In the genomic region with DNA sequence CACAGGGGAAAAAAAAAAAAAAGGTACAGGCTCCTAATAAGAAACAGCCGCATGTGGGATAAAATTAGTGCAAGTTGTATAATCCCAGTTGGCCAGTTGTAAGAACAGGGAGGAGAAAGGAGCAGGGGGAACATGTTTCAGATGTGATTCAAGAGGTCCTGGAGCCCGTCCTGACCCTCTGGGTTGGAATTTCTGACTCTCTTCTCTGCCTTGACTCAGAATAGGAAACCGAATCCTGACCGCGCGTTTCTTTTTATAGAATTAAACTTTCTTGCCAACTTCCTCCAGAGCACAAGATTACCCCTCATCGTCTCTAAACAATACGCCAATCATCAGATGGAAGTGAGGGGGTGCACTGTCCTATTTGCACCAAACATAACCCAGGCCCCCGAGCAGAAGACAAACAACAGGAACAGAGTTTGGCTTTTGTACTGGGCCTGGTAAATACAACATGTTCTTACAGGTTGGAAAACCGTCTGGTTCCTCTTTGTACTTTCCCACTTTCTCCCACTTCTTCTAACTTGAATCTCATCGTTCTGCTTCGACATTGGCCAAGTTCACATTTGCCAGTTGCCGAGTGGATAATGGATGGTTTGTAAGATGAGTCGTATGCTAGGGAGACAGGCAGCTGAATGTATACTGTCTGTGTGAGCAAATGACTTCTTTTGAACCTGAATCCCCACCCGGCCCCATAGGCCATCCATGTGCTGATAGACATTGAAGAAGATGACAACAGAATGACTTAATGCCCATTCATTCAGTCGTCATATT, we compare ENCODE assay signal across 8 cellular contexts. TPM values are rescaled to one million over a fixed set of nuclear protein-coding genes. Genes with fewer than 3 reads are reported as not detected.
DNase-seq lines count a peak whose midpoint lies in the region; ATAC-seq and TF ChIP-seq lines count a peak whose summit lies in the region.

No MANE protein-coding gene starts in this region.

- TF ChIP-seq POLR2A in spleen (IDR thresholded peaks at IDR 0.05) = no peak

- no peaks in the 10 kb centered on the region for H3K27me3 ChIP-seq in spleen (replicated peaks in 1 of 7)

- peak; percentile 42 to 52 for ATAC-seq in activated CD4-positive, CD25-positive, alpha-beta regulatory T cell treated with anti-CD3 and anti-CD28 coated beads, Interleukin-2, amount 50 U/mL, for 24 hours
- ATAC-seq in Right ventricle myocardium inferior (peak; percentile 92), HG03378 (IDR thresholded peaks at IDR 0.05; ENCODE audit: unreplicated experiment) (no peak), GM21528 (IDR thresholded peaks at IDR 0.05; ENCODE audit: low FRiP score, unreplicated experiment) (no peak), HG03521 (IDR thresholded peaks at IDR 0.05; ENCODE audit: unreplicated experiment) (no peak)

- peak overlapping the region in 6 of 8 donors; percentile 6 to 44 (median 40) for H3K27ac ChIP-seq in spleen

- DNase-seq in activated CD4-positive, CD25-positive, alpha-beta regulatory T cell (lab: John Stamatoyannopoulos, UW) = no peak
- DNase-seq in activated CD8-positive, alpha-beta memory T cell treated with anti-CD3 and anti-CD28 coated beads for 48 hours (ENCODE audit: low read depth in 2 of 3, low spot score in 2 of 3) = peak in 2 of 3 experiments; percentile 6 to 9
- no peak for DNase-seq in Right ventricle myocardium inferior (ENCODE audit: missing footprints)
- no peak for DNase-seq in spleen

- intact Hi-C loops in Right ventricle myocardium inferior (cut with DNase I) = loop anchor here (2.0 kb wide), 2 partner anchors 39 kb away; no protein-coding TSS in a partner anchor
- intact Hi-C loops in spleen (cut with DNase I; ENCODE audit: low total_unique reads) = no loop called here

- H3K9me3 ChIP-seq in spleen = no peaks in the 10 kb centered on the region

- WGBS in spleen, 5 donors = 19 to 24% (median 20%) methylated on average over 16 of the region's 16 CpGs

- no peaks in the 10 kb centered on the region for H3K36me3 ChIP-seq in spleen

- H3K4me1 ChIP-seq in spleen = peaks cover 14 to 52% (median 29%) of the 10 kb centered on the region in 6 donors

- H3K4me3 ChIP-seq in spleen = no peak overlapping the region

- TF ChIP-seq CTCF in spleen (IDR thresholded peaks at IDR 0.05 in 8 of 11, conservative IDR thresholded peaks at IDR 0.05 in 3 of 11) = no peak

RNA-seq across cellular contexts. Expression of gene MED13L, which starts 42.5 kb away (rescaled TPM):
- 59.8 TPM for total RNA-seq in Right ventricle myocardium inferior
- total RNA-seq in spleen = 100 to 1,000 TPM; 184 to 255 (median 205) TPM
- polyA plus RNA-seq in spleen = 10 to 100 TPM; 13.4 to 14.7 (median 14.4) TPM

Comparison
In these comparisons a context has a peak if more than half of its experiments do, and no peak if none do; other contexts are left out.
1. ATAC-seq: peak in activated CD4-positive, CD25-positive, alpha-beta regulatory T cell treated with anti-CD3 and anti-CD28 coated beads, Interleukin-2, amount 50 U/mL, for 24 hours (2 of 2) and Right ventricle myocardium inferior (single experiment); none in HG03378 (single experiment), GM21528 (single experiment) and HG03521 (single experiment).
2. DNase-seq: peak in activated CD8-positive, alpha-beta memory T cell treated with anti-CD3 and anti-CD28 coated beads for 48 hours (2 of 3); none in activated CD4-positive, CD25-positive, alpha-beta regulatory T cell (0 of 4), Right ventricle myocardium inferior (single experiment) and spleen (single experiment).